ENCODE assay signal across 10 cellular contexts in genomic region chr2:44778221-44778654, GRCh38.
A peak's percentile ranks its signal among the peaks of the same experiment; 100 is the strongest.
DNase-seq lines count a peak whose midpoint lies in the region; ATAC-seq and TF ChIP-seq lines count a peak whose summit lies in the region.
"Had no signal": no experiment of that assay in that cellular context is flagged by ENCODE, and none has a peak within 500 bp of the region (broad histone marks: within the 10 kb centered on the region; RNA-seq: fewer than 3 reads in every experiment).

No MANE protein-coding gene starts in this region.

- H2AFZ ChIP-seq in smooth muscle cell (ENCODE audit: low read depth) = no peak overlapping the region

- H3K4me1 ChIP-seq in DOHH2 (ENCODE audit: control insufficient read depth, low read length) (peaks cover 36% of the 10 kb centered on the region), smooth muscle cell (ENCODE audit: low read depth) (peaks cover 59% of the 10 kb centered on the region), sigmoid colon (peaks cover 0 to 10% (median 7%) of the 10 kb centered on the region in 4 donors)

- peak overlapping the region; percentile 93 for H3K4me2 ChIP-seq in DOHH2 (ENCODE audit: low read length)
- no peak overlapping the region for H3K4me2 ChIP-seq in smooth muscle cell

- no peaks in the 10 kb centered on the region for H4K20me1 ChIP-seq in DOHH2 (ENCODE audit: control insufficient read depth, insufficient read depth, low read depth, low read length)
- no peaks in the 10 kb centered on the region for H4K20me1 ChIP-seq in smooth muscle cell (ENCODE audit: low read depth)

- peak overlapping the region; percentile 74 for H3K27ac ChIP-seq in DOHH2 (ENCODE audit: low read depth, low read length)
- H3K27ac ChIP-seq in smooth muscle cell (ENCODE audit: low read depth) = no peak overlapping the region
- H3K27ac ChIP-seq in sigmoid colon = no peak overlapping the region

- TF ChIP-seq CTCF in DOHH2 (IDR thresholded peaks at IDR 0.05; ENCODE audit: low read depth, low read length, poor library complexity, severe bottlenecking) (no peak), epithelial cell of esophagus (IDR thresholded peaks at IDR 0.05; ENCODE audit: insufficient read depth, low read depth, low read length, missing control alignments) (no peak), smooth muscle cell (IDR thresholded peaks at IDR 0.05; ENCODE audit: borderline replicate concordance, insufficient read depth, poor library complexity, severe bottlenecking) (no peak), sigmoid colon (IDR thresholded peaks at IDR 0.05) (no peak)

- H3K27me3 ChIP-seq in DOHH2 (ENCODE audit: control insufficient read depth, low read length) (no peaks in the 10 kb centered on the region), smooth muscle cell (ENCODE audit: low read depth) (peaks cover 74% of the 10 kb centered on the region), sigmoid colon (no peaks in the 10 kb centered on the region)

- H3K36me3 ChIP-seq in DOHH2 (ENCODE audit: control insufficient read depth, low read length) = no peaks in the 10 kb centered on the region
- H3K36me3 ChIP-seq in smooth muscle cell (ENCODE audit: low read depth) = no peaks in the 10 kb centered on the region
- no peaks in the 10 kb centered on the region for H3K36me3 ChIP-seq in sigmoid colon

- no peak for TF ChIP-seq POLR2A in sigmoid colon (IDR thresholded peaks at IDR 0.05)

- 7% methylated on average over 13 of the region's 13 CpGs for WGBS in smooth muscle cell (ENCODE audit: low lambda C conversion rate)
- WGBS in sigmoid colon, 2 donors = 48 to 87% methylated on average over 13 of the region's 13 CpGs

- H3K79me2 ChIP-seq in DOHH2 (ENCODE audit: control insufficient read depth, low read length) (no peaks in the 10 kb centered on the region), smooth muscle cell (ENCODE audit: low read depth) (no peaks in the 10 kb centered on the region)

- peak; percentile 42 for ATAC-seq in GM21390 (IDR thresholded peaks at IDR 0.05; ENCODE audit: unreplicated experiment)
- ATAC-seq in HG03378 (IDR thresholded peaks at IDR 0.05; ENCODE audit: unreplicated experiment) = peak; percentile 32
- ATAC-seq: activated T-helper 17 cell treated with anti-CD3 and anti-CD28 coated beads, Interleukin-2, amount 50 U/mL, for 72 hours had no signal

- intact Hi-C loops in sigmoid colon (cut with DNase I) = no loop called here

- TF ChIP-seq EP300 in sigmoid colon (IDR thresholded peaks at IDR 0.05) = no peak

- no peak overlapping the region for H3K9ac ChIP-seq in smooth muscle cell (ENCODE audit: low read depth)

- no peaks in the 10 kb centered on the region for H3K9me2 ChIP-seq in DOHH2 (replicated peaks; ENCODE audit: control insufficient read depth, low read length)

- H3K9me3 ChIP-seq in DOHH2 (ENCODE audit: control insufficient read depth, insufficient read depth, low read length) (no peaks in the 10 kb centered on the region), smooth muscle cell (replicated peaks; ENCODE audit: low read depth) (no peaks in the 10 kb centered on the region), sigmoid colon (peaks cover 0 to 6% (median 3%) of the 10 kb centered on the region in 4 donors)

- DNase-seq in epithelial cell of esophagus (ENCODE audit: low read depth) = peak; percentile 40
- DNase-seq in NCI-H2081 (lab: John Stamatoyannopoulos, UW) = no peak
- no peak for DNase-seq in HK-2 (ENCODE audit: unreplicated experiment)
- DNase-seq in smooth muscle cell (lab: John Stamatoyannopoulos, UW; ENCODE audit: unreplicated experiment) = no peak
- no peak for DNase-seq in sigmoid colon
- DNase-seq: NCI-H1694 treated with DMSO at 0.1 percent for 48 hours had no signal

- no peaks in the 10 kb centered on the region for H3F3A ChIP-seq in DOHH2 (ENCODE audit: control insufficient read depth, insufficient read depth)
- H3F3A ChIP-seq in smooth muscle cell (ENCODE audit: low read depth) = no peaks in the 10 kb centered on the region

- H3K4me3 ChIP-seq in DOHH2 (ENCODE audit: low read length) = peak overlapping the region; percentile 68
- H3K4me3 ChIP-seq in epithelial cell of esophagus (ENCODE audit: low read length) = no peak overlapping the region
- no peak overlapping the region for H3K4me3 ChIP-seq in smooth muscle cell
- H3K4me3 ChIP-seq in sigmoid colon = no peak overlapping the region
